In the genomic region with DNA sequence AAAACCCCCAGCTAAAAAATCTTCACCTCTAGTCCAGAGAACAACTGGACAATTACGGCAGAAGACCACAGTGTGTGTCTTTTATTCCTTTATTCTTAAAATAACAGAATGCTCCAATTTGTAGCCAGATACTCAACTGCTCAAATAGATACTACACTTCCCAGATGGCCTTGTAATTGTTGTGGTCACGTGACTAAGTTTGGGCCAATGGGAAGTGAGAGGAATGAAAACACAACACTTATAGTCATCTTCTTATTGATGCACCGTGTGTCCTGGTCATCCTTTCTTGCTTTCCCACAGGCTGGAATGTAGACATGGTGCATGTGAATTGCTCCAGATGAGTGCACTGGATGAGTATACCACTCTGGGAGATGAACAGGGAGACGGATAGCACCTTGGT, we compare ENCODE assay signal across 1 cellular context.
TF ChIP-seq lines count a peak whose summit lies in the region.

No MANE protein-coding gene starts in this region.

TF ChIP-seq in HepG2, 621 proteins besides CTCF, POLR2A, EP300 and RAD21 (continued from another document):
- TF ChIP-seq, protein P1, sequence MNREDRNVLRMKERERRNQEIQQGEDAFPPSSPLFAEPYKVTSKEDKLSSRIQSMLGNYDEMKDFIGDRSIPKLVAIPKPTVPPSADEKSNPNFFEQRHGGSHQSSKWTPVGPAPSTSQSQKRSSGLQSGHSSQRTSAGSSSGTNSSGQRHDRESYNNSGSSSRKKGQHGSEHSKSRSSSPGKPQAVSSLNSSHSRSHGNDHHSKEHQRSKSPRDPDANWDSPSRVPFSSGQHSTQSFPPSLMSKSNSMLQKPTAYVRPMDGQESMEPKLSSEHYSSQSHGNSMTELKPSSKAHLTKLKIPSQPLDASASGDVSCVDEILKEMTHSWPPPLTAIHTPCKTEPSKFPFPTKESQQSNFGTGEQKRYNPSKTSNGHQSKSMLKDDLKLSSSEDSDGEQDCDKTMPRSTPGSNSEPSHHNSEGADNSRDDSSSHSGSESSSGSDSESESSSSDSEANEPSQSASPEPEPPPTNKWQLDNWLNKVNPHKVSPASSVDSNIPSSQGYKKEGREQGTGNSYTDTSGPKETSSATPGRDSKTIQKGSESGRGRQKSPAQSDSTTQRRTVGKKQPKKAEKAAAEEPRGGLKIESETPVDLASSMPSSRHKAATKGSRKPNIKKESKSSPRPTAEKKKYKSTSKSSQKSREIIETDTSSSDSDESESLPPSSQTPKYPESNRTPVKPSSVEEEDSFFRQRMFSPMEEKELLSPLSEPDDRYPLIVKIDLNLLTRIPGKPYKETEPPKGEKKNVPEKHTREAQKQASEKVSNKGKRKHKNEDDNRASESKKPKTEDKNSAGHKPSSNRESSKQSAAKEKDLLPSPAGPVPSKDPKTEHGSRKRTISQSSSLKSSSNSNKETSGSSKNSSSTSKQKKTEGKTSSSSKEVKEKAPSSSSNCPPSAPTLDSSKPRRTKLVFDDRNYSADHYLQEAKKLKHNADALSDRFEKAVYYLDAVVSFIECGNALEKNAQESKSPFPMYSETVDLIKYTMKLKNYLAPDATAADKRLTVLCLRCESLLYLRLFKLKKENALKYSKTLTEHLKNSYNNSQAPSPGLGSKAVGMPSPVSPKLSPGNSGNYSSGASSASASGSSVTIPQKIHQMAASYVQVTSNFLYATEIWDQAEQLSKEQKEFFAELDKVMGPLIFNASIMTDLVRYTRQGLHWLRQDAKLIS (CRISPR knock-in tag; IDR thresholded peaks at IDR 0.05), result no peak
